1 cellular context compared by ENCODE assay signal in genomic region chr7:55188590-55189446, GRCh38.
A peak's percentile ranks its signal among the peaks of the same experiment; 100 is the strongest.
TF ChIP-seq lines count a peak whose summit lies in the region.

No MANE protein-coding gene starts in this region.

TF ChIP-seq in HepG2, 621 proteins besides CTCF, POLR2A, EP300 and RAD21 (continued from another document and continues in another):
- TF ChIP-seq KIAA2018 (CRISPR knock-in tag; IDR thresholded peaks at IDR 0.05; ENCODE audit: borderline replicate concordance): no peak
- no peak for TF ChIP-seq ZNF256 (CRISPR knock-in tag; conservative IDR thresholded peaks at IDR 0.05)
- peak; percentile 81 for TF ChIP-seq PHF21A (CRISPR knock-in tag; IDR thresholded peaks at IDR 0.05)
- no peak for TF ChIP-seq PHB2 (IDR thresholded peaks at IDR 0.05; ENCODE audit: partially characterized antibody)
- TF ChIP-seq SKIL (CRISPR knock-in tag; IDR thresholded peaks at IDR 0.05; ENCODE audit: borderline replicate concordance): no peak
- peak; percentile 92 for TF ChIP-seq ASH2L (IDR thresholded peaks at IDR 0.05; ENCODE audit: insufficient read length, low read depth, low read length)
- TF ChIP-seq SUZ12 (IDR thresholded peaks at IDR 0.05; ENCODE audit: low read depth, low read length): no peak
- TF ChIP-seq NBN (conservative IDR thresholded peaks at IDR 0.05): no peak
- no peak for TF ChIP-seq NR3C1 (CRISPR knock-in tag; IDR thresholded peaks at IDR 0.05)
- no peak for TF ChIP-seq NFKBIZ (CRISPR knock-in tag; IDR thresholded peaks at IDR 0.05)
- TF ChIP-seq ZSCAN21 (CRISPR knock-in tag; IDR thresholded peaks at IDR 0.05; ENCODE audit: borderline replicate concordance): no peak
- 0 out of 2 replicates have a peak, but pooled peaks have one; percentile 20 for TF ChIP-seq ZNF136 (CRISPR knock-in tag; IDR thresholded peaks at IDR 0.05; ENCODE audit: low read depth)
- no peak for TF ChIP-seq FOSL2 (CRISPR knock-in tag; IDR thresholded peaks at IDR 0.05)
- TF ChIP-seq STAG1 (CRISPR knock-in tag; IDR thresholded peaks at IDR 0.05): peak; percentile 5
- TF ChIP-seq POLR2G (IDR thresholded peaks at IDR 0.05; ENCODE audit: low read depth, low read length): peak; percentile 87
- no peak for TF ChIP-seq CENPBD1 (CRISPR knock-in tag; IDR thresholded peaks at IDR 0.05; ENCODE audit: borderline replicate concordance, low read depth)
- TF ChIP-seq ZBTB21 (CRISPR knock-in tag; IDR thresholded peaks at IDR 0.05): 0 out of 2 replicates have a peak, but pooled peaks have one; percentile 7
- TF ChIP-seq SAP130 (CRISPR knock-in tag; IDR thresholded peaks at IDR 0.05; ENCODE audit: low read depth): peak; percentile 80
- TF ChIP-seq TOPORS (CRISPR knock-in tag; IDR thresholded peaks at IDR 0.05): no peak; the same call in 1 of the 2 replicates
- TF ChIP-seq ATF1 (CRISPR knock-in tag; IDR thresholded peaks at IDR 0.05): peak; percentile 46; the same call in 1 of the 2 replicates
- TF ChIP-seq HOXA3 (CRISPR knock-in tag; IDR thresholded peaks at IDR 0.05): peak; percentile 49; the same call in 1 of the 2 replicates
- no peak for TF ChIP-seq ZNF883 (CRISPR knock-in tag; IDR thresholded peaks at IDR 0.05; ENCODE audit: not compliant biosample characterization)
- 0 out of 2 replicates have a peak, but pooled peaks have one; percentile 40 for TF ChIP-seq YEATS2 (CRISPR knock-in tag; IDR thresholded peaks at IDR 0.05; ENCODE audit: borderline replicate concordance)
- peak; percentile 91 for TF ChIP-seq ZNF24 (IDR thresholded peaks at IDR 0.05)
- TF ChIP-seq ZFAT (CRISPR knock-in tag; conservative IDR thresholded peaks at IDR 0.05): no peak
- TF ChIP-seq GFI1 (CRISPR knock-in tag; IDR thresholded peaks at IDR 0.05; ENCODE audit: borderline replicate concordance): no peak; the same call in 1 of the 2 replicates
- TF ChIP-seq ELF4 (CRISPR knock-in tag; IDR thresholded peaks at IDR 0.05; ENCODE audit: borderline replicate concordance): no peak; the same call in 1 of the 2 replicates
- 0 out of 2 replicates have a peak, but pooled peaks have one; percentile 41 for TF ChIP-seq POGK (CRISPR knock-in tag; conservative IDR thresholded peaks at IDR 0.05)
- TF ChIP-seq MEIS1 (CRISPR knock-in tag; IDR thresholded peaks at IDR 0.05; ENCODE audit: borderline replicate concordance): 0 out of 2 replicates have a peak, but pooled peaks have one; percentile 40
- TF ChIP-seq ZNF746 (CRISPR knock-in tag; IDR thresholded peaks at IDR 0.05): peak; percentile 49; the same call in 1 of the 2 replicates
- TF ChIP-seq ETV5 (CRISPR knock-in tag; IDR thresholded peaks at IDR 0.05; ENCODE audit: borderline replicate concordance): peak; percentile 47; the same call in 1 of the 2 replicates
- no peak for TF ChIP-seq HDAC2 (CRISPR knock-in tag; IDR thresholded peaks at IDR 0.05)
- TF ChIP-seq ZNF598 (CRISPR knock-in tag; IDR thresholded peaks at IDR 0.05; ENCODE audit: borderline replicate concordance): no peak
- TF ChIP-seq LCORL (IDR thresholded peaks at IDR 0.05): no peak
- peak; percentile 67 for TF ChIP-seq LCORL (CRISPR knock-in tag; IDR thresholded peaks at IDR 0.05)
- no peak for TF ChIP-seq PBX3 (CRISPR knock-in tag; IDR thresholded peaks at IDR 0.05; ENCODE audit: borderline replicate concordance)
- TF ChIP-seq PRPF4 (IDR thresholded peaks at IDR 0.05; ENCODE audit: low read depth, low read length, poor library complexity, severe bottlenecking): no peak
- TF ChIP-seq, protein P1, sequence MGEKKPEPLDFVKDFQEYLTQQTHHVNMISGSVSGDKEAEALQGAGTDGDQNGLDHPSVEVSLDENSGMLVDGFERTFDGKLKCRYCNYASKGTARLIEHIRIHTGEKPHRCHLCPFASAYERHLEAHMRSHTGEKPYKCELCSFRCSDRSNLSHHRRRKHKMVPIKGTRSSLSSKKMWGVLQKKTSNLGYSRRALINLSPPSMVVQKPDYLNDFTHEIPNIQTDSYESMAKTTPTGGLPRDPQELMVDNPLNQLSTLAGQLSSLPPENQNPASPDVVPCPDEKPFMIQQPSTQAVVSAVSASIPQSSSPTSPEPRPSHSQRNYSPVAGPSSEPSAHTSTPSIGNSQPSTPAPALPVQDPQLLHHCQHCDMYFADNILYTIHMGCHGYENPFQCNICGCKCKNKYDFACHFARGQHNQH (CRISPR knock-in tag; IDR thresholded peaks at IDR 0.05): peak; percentile 47; the same call in 1 of the 2 replicates
- no peak; the same call in 1 of the 2 replicates for TF ChIP-seq ZNF510 (CRISPR knock-in tag; IDR thresholded peaks at IDR 0.05; ENCODE audit: low read depth)
- 0 out of 2 replicates have a peak, but pooled peaks have one; percentile 48 for TF ChIP-seq ZNF670 (CRISPR knock-in tag; IDR thresholded peaks at IDR 0.05; ENCODE audit: borderline replicate concordance)
- no peak for TF ChIP-seq ZNF615 (CRISPR knock-in tag; IDR thresholded peaks at IDR 0.05; ENCODE audit: borderline replicate concordance)
- peak; percentile 73; the same call in 1 of the 2 replicates for TF ChIP-seq ZNF564 (CRISPR knock-in tag; IDR thresholded peaks at IDR 0.05)
- TF ChIP-seq, protein P2, sequence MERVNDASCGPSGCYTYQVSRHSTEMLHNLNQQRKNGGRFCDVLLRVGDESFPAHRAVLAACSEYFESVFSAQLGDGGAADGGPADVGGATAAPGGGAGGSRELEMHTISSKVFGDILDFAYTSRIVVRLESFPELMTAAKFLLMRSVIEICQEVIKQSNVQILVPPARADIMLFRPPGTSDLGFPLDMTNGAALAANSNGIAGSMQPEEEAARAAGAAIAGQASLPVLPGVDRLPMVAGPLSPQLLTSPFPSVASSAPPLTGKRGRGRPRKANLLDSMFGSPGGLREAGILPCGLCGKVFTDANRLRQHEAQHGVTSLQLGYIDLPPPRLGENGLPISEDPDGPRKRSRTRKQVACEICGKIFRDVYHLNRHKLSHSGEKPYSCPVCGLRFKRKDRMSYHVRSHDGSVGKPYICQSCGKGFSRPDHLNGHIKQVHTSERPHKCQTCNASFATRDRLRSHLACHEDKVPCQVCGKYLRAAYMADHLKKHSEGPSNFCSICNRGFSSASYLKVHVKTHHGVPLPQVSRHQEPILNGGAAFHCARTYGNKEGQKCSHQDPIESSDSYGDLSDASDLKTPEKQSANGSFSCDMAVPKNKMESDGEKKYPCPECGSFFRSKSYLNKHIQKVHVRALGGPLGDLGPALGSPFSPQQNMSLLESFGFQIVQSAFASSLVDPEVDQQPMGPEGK (CRISPR knock-in tag; IDR thresholded peaks at IDR 0.05): peak; percentile 48
- peak; percentile 33; the same call in 1 of the 2 replicates for TF ChIP-seq ZMYM3 (CRISPR knock-in tag; IDR thresholded peaks at IDR 0.05)
- peak; percentile 67; the same call in 1 of the 2 replicates for TF ChIP-seq ESRRA (CRISPR knock-in tag; IDR thresholded peaks at IDR 0.05; ENCODE audit: low read depth)
- no peak for TF ChIP-seq ZNF337 (CRISPR knock-in tag; IDR thresholded peaks at IDR 0.05; ENCODE audit: borderline replicate concordance, low read depth)
- TF ChIP-seq, protein P3, sequence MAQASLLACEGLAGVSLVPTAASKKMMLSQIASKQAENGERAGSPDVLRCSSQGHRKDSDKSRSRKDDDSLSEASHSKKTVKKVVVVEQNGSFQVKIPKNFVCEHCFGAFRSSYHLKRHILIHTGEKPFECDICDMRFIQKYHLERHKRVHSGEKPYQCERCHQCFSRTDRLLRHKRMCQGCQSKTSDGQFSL (CRISPR knock-in tag; IDR thresholded peaks at IDR 0.05): no peak
